16 cellular contexts compared by ENCODE assay signal in the genomic region with DNA sequence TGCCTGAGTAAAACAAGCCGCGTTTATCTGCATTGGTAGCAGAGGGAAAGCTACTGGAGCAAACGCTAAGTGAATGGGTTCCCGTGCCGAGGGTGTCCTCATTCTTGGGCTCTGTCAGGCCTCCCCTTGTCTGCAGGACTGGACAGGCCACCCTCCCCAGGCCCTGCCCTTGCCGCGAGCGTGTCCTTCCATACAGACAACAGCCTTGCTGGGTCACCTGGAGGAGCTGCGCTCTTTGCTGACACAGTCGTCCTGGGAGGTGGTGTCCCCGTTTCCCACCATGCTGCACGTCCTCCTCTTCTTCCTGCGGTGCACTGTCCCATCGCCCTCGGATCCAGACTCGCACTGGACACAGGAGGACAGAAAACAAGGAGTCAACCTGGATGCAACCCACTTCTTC. TPM values are rescaled to one million over a fixed set of nuclear protein-coding genes. Genes with fewer than 3 reads are reported as not detected.
DNase-seq lines count a peak whose midpoint lies in the region; ATAC-seq and TF ChIP-seq lines count a peak whose summit lies in the region.
"Had no signal": no experiment of that assay in that cellular context is flagged by ENCODE, and none has a peak within 500 bp of the region (broad histone marks: within the 10 kb centered on the region; RNA-seq: fewer than 3 reads in every experiment).

No MANE protein-coding gene starts in this region.

- H3K4me2 ChIP-seq in osteoblast (ENCODE audit: insufficient read depth, low read length), result no peak overlapping the region
- H3K4me2 ChIP-seq: PC-9 had no signal

- no peaks in the 10 kb centered on the region for H3K9me3 ChIP-seq in CD8-positive, alpha-beta memory T cell (ENCODE audit: low read length)
- no peaks in the 10 kb centered on the region for H3K9me3 ChIP-seq in osteoblast (ENCODE audit: low read depth, low read length)

- H3K9me3 Mint-ChIP-seq in activated CD8-positive, alpha-beta T cell treated with anti-CD3 and anti-CD28 coated beads for 36 hours, result no peaks in the 10 kb centered on the region
- no peaks in the 10 kb centered on the region for H3K9me3 Mint-ChIP-seq in activated CD8-positive, alpha-beta T cell treated with anti-CD3 and anti-CD28 coated beads, Interleukin-2, amount 10 ng/mL, durations not matched to agents 7 days and 5 days (ENCODE audit: insufficient read depth)
- H3K9me3 Mint-ChIP-seq in CD8-positive, alpha-beta memory T cell, result no peaks in the 10 kb centered on the region
- no peaks in the 10 kb centered on the region for H3K9me3 Mint-ChIP-seq in immature natural killer cell

- H3K4me1 ChIP-seq in CD8-positive, alpha-beta memory T cell (ENCODE audit: insufficient read depth, low read length), result peaks cover 36% of the 10 kb centered on the region
- peaks cover 29% of the 10 kb centered on the region for H3K4me1 ChIP-seq in osteoblast (ENCODE audit: insufficient read depth, low read length)

- peaks cover 65% of the 10 kb centered on the region for H3K4me1 Mint-ChIP-seq in activated CD8-positive, alpha-beta T cell treated with anti-CD3 and anti-CD28 coated beads for 36 hours (ENCODE audit: low read depth)
- H3K4me1 Mint-ChIP-seq in activated CD8-positive, alpha-beta T cell treated with anti-CD3 and anti-CD28 coated beads, Interleukin-2, amount 10 ng/mL, durations not matched to agents 7 days and 5 days (ENCODE audit: low read depth), result peaks cover 72% of the 10 kb centered on the region
- H3K4me1 Mint-ChIP-seq in CD8-positive, alpha-beta memory T cell, result peaks cover 48 to 77% (median 52%) of the 10 kb centered on the region in 3 donors
- peaks cover 42 to 50% of the 10 kb centered on the region in 2 donors for H3K4me1 Mint-ChIP-seq in immature natural killer cell

- H3K79me2 ChIP-seq in osteoblast (ENCODE audit: insufficient read depth, low read length), result peaks cover 57% of the 10 kb centered on the region

- peaks cover 60% of the 10 kb centered on the region for H3K36me3 ChIP-seq in CD8-positive, alpha-beta memory T cell (ENCODE audit: insufficient read depth, low read length)
- peaks cover 84% of the 10 kb centered on the region for H3K36me3 ChIP-seq in osteoblast (ENCODE audit: insufficient read depth, low read length)

- peaks cover 83% of the 10 kb centered on the region for H3K36me3 Mint-ChIP-seq in activated CD8-positive, alpha-beta T cell treated with anti-CD3 and anti-CD28 coated beads for 36 hours (ENCODE audit: low read depth)
- H3K36me3 Mint-ChIP-seq in activated CD8-positive, alpha-beta T cell treated with anti-CD3 and anti-CD28 coated beads, Interleukin-2, amount 10 ng/mL, durations not matched to agents 7 days and 5 days (ENCODE audit: low read depth), result peaks cover 81% of the 10 kb centered on the region
- H3K36me3 Mint-ChIP-seq in CD8-positive, alpha-beta memory T cell, result peaks cover 19 to 87% (median 22%) of the 10 kb centered on the region in 3 donors
- H3K36me3 Mint-ChIP-seq in immature natural killer cell, result peaks cover 30 to 64% (median 37%) of the 10 kb centered on the region in 3 donors

- ATAC-seq in activated CD8-positive, alpha-beta T cell treated with anti-CD3 and anti-CD28 coated beads for 36 hours, result no peak
- ATAC-seq in activated CD8-positive, alpha-beta T cell treated with anti-CD3 and anti-CD28 coated beads, Interleukin-2, amount 10 ng/mL, durations not matched to agents 7 days and 5 days, result no peak
- no peak for ATAC-seq in GM21360 (IDR thresholded peaks at IDR 0.05; ENCODE audit: unreplicated experiment)
- no peak for ATAC-seq in GM21367 (IDR thresholded peaks at IDR 0.05; ENCODE audit: unreplicated experiment)

- H3K27me3 Mint-ChIP-seq in activated CD8-positive, alpha-beta T cell treated with anti-CD3 and anti-CD28 coated beads for 36 hours, result no peaks in the 10 kb centered on the region
- no peaks in the 10 kb centered on the region for H3K27me3 Mint-ChIP-seq in activated CD8-positive, alpha-beta T cell treated with anti-CD3 and anti-CD28 coated beads, Interleukin-2, amount 10 ng/mL, durations not matched to agents 7 days and 5 days (ENCODE audit: low read depth)
- H3K27me3 Mint-ChIP-seq in CD8-positive, alpha-beta memory T cell, result no peaks in the 10 kb centered on the region
- H3K27me3 Mint-ChIP-seq in immature natural killer cell (ENCODE audit: low read depth in 3 of 3), result peaks cover 16 to 39% (median 21%) of the 10 kb centered on the region in 3 donors

- intact Hi-C loops in activated CD8-positive, alpha-beta T cell treated with anti-CD3 and anti-CD28 coated beads for 36 hours (cut with micrococcal nuclease), result no loop called here

- H3K4me3 ChIP-seq in CD8-positive, alpha-beta memory T cell (ENCODE audit: low read length), result no peak overlapping the region
- H3K4me3 ChIP-seq in osteoblast (ENCODE audit: insufficient read depth, low read length), result no peak overlapping the region
- H3K4me3 ChIP-seq: PC-9 had no signal

- TF ChIP-seq CTCF in activated CD8-positive, alpha-beta T cell treated with anti-CD3 and anti-CD28 coated beads for 36 hours (IDR thresholded peaks at IDR 0.05), result no peak
- TF ChIP-seq CTCF in osteoblast (IDR thresholded peaks at IDR 0.05; ENCODE audit: extremely low read depth, low read depth, low read length), result no peak

- no peak overlapping the region for H3K4me3 Mint-ChIP-seq in activated CD8-positive, alpha-beta T cell treated with anti-CD3 and anti-CD28 coated beads for 36 hours
- H3K4me3 Mint-ChIP-seq in activated CD8-positive, alpha-beta T cell treated with anti-CD3 and anti-CD28 coated beads, Interleukin-2, amount 10 ng/mL, durations not matched to agents 7 days and 5 days, result no peak overlapping the region
- H3K4me3 Mint-ChIP-seq in CD8-positive, alpha-beta memory T cell, result peak overlapping the region in 1 of 7 donors; percentile 61
- no peak overlapping the region for H3K4me3 Mint-ChIP-seq in immature natural killer cell

- H3K27ac ChIP-seq in CD8-positive, alpha-beta memory T cell (ENCODE audit: low read depth, low read length), result no peak overlapping the region
- peak overlapping the region; percentile 14 for H3K27ac ChIP-seq in osteoblast (ENCODE audit: low read depth, low read length)
- H3K27ac ChIP-seq: 22Rv1, PC-9 had no signal

- H3K27ac Mint-ChIP-seq in activated CD8-positive, alpha-beta T cell treated with anti-CD3 and anti-CD28 coated beads for 36 hours, result peak overlapping the region; percentile 10
- H3K27ac Mint-ChIP-seq in activated CD8-positive, alpha-beta T cell treated with anti-CD3 and anti-CD28 coated beads, Interleukin-2, amount 10 ng/mL, durations not matched to agents 7 days and 5 days, result no peak overlapping the region
- peak overlapping the region; percentile 50 to 99 (median 87) for H3K27ac Mint-ChIP-seq in CD8-positive, alpha-beta memory T cell
- peak overlapping the region; percentile 23 to 98 (median 78) for H3K27ac Mint-ChIP-seq in immature natural killer cell

- CTCF ChIA-PET in activated CD8-positive, alpha-beta T cell treated with anti-CD3 and anti-CD28 coated beads for 36 hours (lab: Charles Lee), result interaction anchor here (1.7 kb wide), 2 partner anchors 10 to 13 kb away, joined by 3 to 5 read pairs; no protein-coding TSS in a partner anchor
- CTCF ChIA-PET in activated CD8-positive, alpha-beta T cell treated with anti-CD3 and anti-CD28 coated beads, Interleukin-2, amount 10 ng/mL, durations not matched to agents 7 days and 5 days (lab: Charles Lee), result no interaction called here
- CTCF ChIA-PET in CD8-positive, alpha-beta memory T cell (lab: Charles Lee), result interaction anchor here (1.7 to 5.7 kb wide), 3 partner anchors 8 to 195 kb away, joined by 5 to 52 read pairs (median 7); partner anchors contain the start of genes JMJD6 and METTL23

- H3K27me3 ChIP-seq in CD8-positive, alpha-beta memory T cell (ENCODE audit: insufficient read depth, low read length, poor library complexity, severe bottlenecking), result no peaks in the 10 kb centered on the region
- no peaks in the 10 kb centered on the region for H3K27me3 ChIP-seq in osteoblast (ENCODE audit: insufficient read depth, low read length)

- no peak for DNase-seq in activated CD8-positive, alpha-beta T cell treated with anti-CD3 and anti-CD28 coated beads for 36 hours
- no peak for DNase-seq in activated CD8-positive, alpha-beta T cell treated with anti-CD3 and anti-CD28 coated beads, Interleukin-2, amount 10 ng/mL, durations not matched to agents 7 days and 5 days
- DNase-seq in CD8-positive, alpha-beta memory T cell, result no peak
- DNase-seq in immature natural killer cell, result no peak
- no peak for DNase-seq in osteoblast (ENCODE audit: insufficient read length, low spot score, missing footprints)
- no peak for DNase-seq in NCI-H1436 treated with DMSO at 0.1 percent for 48 hours (lab: John Stamatoyannopoulos, UW)
- DNase-seq: H7, NCI-H1105, NCI-H1694 treated with DMSO at 0.1 percent for 48 hours, NCI-H2107, NCI-H2227 treated with DMSO at 0.1 percent for 48 hours, NCI-H524, PC-9 had no signal

- H2AFZ ChIP-seq in osteoblast (ENCODE audit: low read length), result no peak overlapping the region
- H2AFZ ChIP-seq: PC-9 had no signal

- peaks cover 12% of the 10 kb centered on the region for H4K20me1 ChIP-seq in osteoblast (ENCODE audit: insufficient read depth, low read length)

- POLR2A ChIA-PET in activated CD8-positive, alpha-beta T cell treated with anti-CD3 and anti-CD28 coated beads for 36 hours (lab: Charles Lee), result interaction anchor here (1.3 to 10.1 kb wide), 3 partner anchors 8 to 151 kb away, joined by 3 to 111 read pairs (median 76); partner anchors contain the start of genes JMJD6, METTL23, MFSD11 and SRSF2
- POLR2A ChIA-PET in activated CD8-positive, alpha-beta T cell treated with anti-CD3 and anti-CD28 coated beads, Interleukin-2, amount 10 ng/mL, durations not matched to agents 7 days and 5 days (lab: Charles Lee), result interaction anchor here (0.6 to 6.1 kb wide), 3 partner anchors 8 to 18 kb away, joined by 3 to 66 read pairs (median 18); partner anchors contain the start of genes JMJD6, METTL23, MFSD11 and SRSF2
- POLR2A ChIA-PET in CD8-positive, alpha-beta memory T cell (lab: Charles Lee), result no interaction called here

RNA-seq across cellular contexts. Expression of gene MXRA7, which starts 7.8 kb away (rescaled TPM):
- total RNA-seq in activated CD8-positive, alpha-beta T cell treated with anti-CD3 and anti-CD28 coated beads for 36 hours, result 1 to 10 TPM; 8.4 to 8.6 TPM
- 10 to 100 TPM; 12.4 to 13.3 TPM for total RNA-seq in activated CD8-positive, alpha-beta T cell treated with anti-CD3 and anti-CD28 coated beads, Interleukin-2, amount 10 ng/mL, durations not matched to agents 7 days and 5 days
- total RNA-seq in CD8-positive, alpha-beta memory T cell, result 10 to 100 TPM; 27.1 to 29.1 TPM
- polyA plus RNA-seq in CD8-positive, alpha-beta memory T cell, result 30.6 TPM
- 10 to 100 TPM; 23.6 to 60.6 (median 56.7) TPM for polyA plus RNA-seq in immature natural killer cell
- 352 and 388 TPM in 2 replicates for total RNA-seq in osteoblast

RNA-seq across cellular contexts. Expression of gene JMJD6, which starts 7.9 kb away (rescaled TPM):
- total RNA-seq in activated CD8-positive, alpha-beta T cell treated with anti-CD3 and anti-CD28 coated beads for 36 hours, result 10 to 100 TPM; 77.9 to 80.3 TPM
- total RNA-seq in activated CD8-positive, alpha-beta T cell treated with anti-CD3 and anti-CD28 coated beads, Interleukin-2, amount 10 ng/mL, durations not matched to agents 7 days and 5 days, result 10 to 100 TPM; 59.3 to 61.2 TPM
- total RNA-seq in CD8-positive, alpha-beta memory T cell, result 10 to 100 TPM; 62.7 to 66.8 TPM
- 37.1 TPM for polyA plus RNA-seq in CD8-positive, alpha-beta memory T cell
- 10 to 100 TPM; 20.3 to 38.5 (median 27.2) TPM for polyA plus RNA-seq in immature natural killer cell
- total RNA-seq in osteoblast, result 18.8 and 21.5 TPM in 2 replicates

RNA-seq across cellular contexts. Expression of gene METTL23, which starts 8.1 kb away (rescaled TPM):
- 10 to 100 TPM; 30.7 to 30.9 TPM for total RNA-seq in activated CD8-positive, alpha-beta T cell treated with anti-CD3 and anti-CD28 coated beads for 36 hours
- 10 to 100 TPM; 39.6 to 44.7 TPM for total RNA-seq in activated CD8-positive, alpha-beta T cell treated with anti-CD3 and anti-CD28 coated beads, Interleukin-2, amount 10 ng/mL, durations not matched to agents 7 days and 5 days
- total RNA-seq in CD8-positive, alpha-beta memory T cell, result 10 to 100 TPM; 43.6 to 44.6 TPM
- 152 TPM for polyA plus RNA-seq in CD8-positive, alpha-beta memory T cell
- polyA plus RNA-seq in immature natural killer cell, result 100 to 1,000 TPM in 2 of 3 donors, 10 to 100 TPM in 1; 91.6 to 166 (median 133) TPM
- 25.7 and 28.6 TPM in 2 replicates for total RNA-seq in osteoblast

RNA-seq across cellular contexts. Expression of gene SRSF2, which starts 18.6 kb away (rescaled TPM):
- 100 to 1,000 TPM; 344 to 364 TPM for total RNA-seq in activated CD8-positive, alpha-beta T cell treated with anti-CD3 and anti-CD28 coated beads for 36 hours
- total RNA-seq in activated CD8-positive, alpha-beta T cell treated with anti-CD3 and anti-CD28 coated beads, Interleukin-2, amount 10 ng/mL, durations not matched to agents 7 days and 5 days, result 100 to 1,000 TPM; 420 to 444 TPM
- 100 to 1,000 TPM; 626 to 630 TPM for total RNA-seq in CD8-positive, alpha-beta memory T cell
- 111 TPM for polyA plus RNA-seq in CD8-positive, alpha-beta memory T cell
- polyA plus RNA-seq in immature natural killer cell, result 100 to 1,000 TPM in 2 of 3 donors, 10 to 100 TPM in 1; 100.0 to 134 (median 125) TPM
- 88.7 and 102 TPM in 2 replicates for total RNA-seq in osteoblast

RNA-seq across cellular contexts. Expression of gene MFSD11, which starts 19.4 kb away (rescaled TPM):
- total RNA-seq in activated CD8-positive, alpha-beta T cell treated with anti-CD3 and anti-CD28 coated beads for 36 hours, result 10 to 100 TPM; 17.0 to 17.6 TPM
- total RNA-seq in activated CD8-positive, alpha-beta T cell treated with anti-CD3 and anti-CD28 coated beads, Interleukin-2, amount 10 ng/mL, durations not matched to agents 7 days and 5 days, result 10 to 100 TPM; 22.1 to 22.8 TPM
- total RNA-seq in CD8-positive, alpha-beta memory T cell, result 10 to 100 TPM; 22.3 to 22.9 TPM
- 28.4 TPM for polyA plus RNA-seq in CD8-positive, alpha-beta memory T cell
- polyA plus RNA-seq in immature natural killer cell, result 10 to 100 TPM; 25.2 to 48.0 (median 36.0) TPM
- total RNA-seq in osteoblast, result 42.0 and 45.4 TPM in 2 replicates

Comparison
In these comparisons a context has a peak if more than half of its experiments do, and no peak if none do; other contexts are left out.
1. RNA of gene MXRA7, which starts 7.8 kb away (total RNA-seq): 352 to 388 TPM in osteoblast; 27.1 to 29.1 TPM in CD8-positive, alpha-beta memory T cell, 12.4 to 13.3 TPM in activated CD8-positive, alpha-beta T cell treated with anti-CD3 and anti-CD28 coated beads, Interleukin-2, amount 10 ng/mL, durations not matched to agents 7 days and 5 days and 8.4 to 8.6 TPM in activated CD8-positive, alpha-beta T cell treated with anti-CD3 and anti-CD28 coated beads for 36 hours; every median in the first group is over 10 times any median in the second.